Comparison of ENCODE assay signal across 7 cellular contexts in the genomic region with DNA sequence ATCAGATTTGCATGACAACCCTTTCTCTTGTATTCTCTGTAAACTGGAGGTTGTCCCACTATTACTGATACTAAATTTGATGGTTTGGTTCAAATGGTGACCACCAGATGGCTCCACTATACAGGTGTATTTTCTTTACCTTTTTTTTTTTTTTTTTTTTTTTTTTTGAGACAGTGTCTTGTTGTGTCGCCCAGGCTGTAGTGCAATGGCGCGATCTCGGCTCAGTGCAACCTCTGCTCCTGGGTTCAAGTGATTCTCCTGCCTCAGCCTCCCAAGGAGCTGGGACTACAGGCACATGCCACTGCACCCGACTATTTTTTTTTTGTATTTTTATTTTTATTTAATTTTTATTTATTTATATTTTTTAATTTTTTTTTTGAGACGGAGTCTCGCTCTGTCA. TPM values are rescaled to one million over a fixed set of nuclear protein-coding genes. Genes with fewer than 3 reads are reported as not detected.
DNase-seq lines count a peak whose midpoint lies in the region; ATAC-seq and TF ChIP-seq lines count a peak whose summit lies in the region.

No MANE protein-coding gene starts in this region.

- peaks cover 3% of the 10 kb centered on the region for H3K9me3 Mint-ChIP-seq in progenitor cell of endocrine pancreas (ENCODE audit: low read depth)

- TF ChIP-seq CTCF in progenitor cell of endocrine pancreas (IDR thresholded peaks at IDR 0.05; ENCODE audit: unreplicated experiment) = peak; percentile 64
- peak in 1 of 3 donors; percentile 13 for TF ChIP-seq CTCF in ovary (IDR thresholded peaks at IDR 0.05)

- intact Hi-C loops in ovary (cut with DNase I) = no loop called here

- WGBS in ovary, 3 donors = 70 to 76% (median 73%) methylated on average over 7 of the region's 7 CpGs

- H3K36me3 ChIP-seq in ovary = no peaks in the 10 kb centered on the region

- peak; percentile 41 for ATAC-seq in GM21526 (IDR thresholded peaks at IDR 0.05; ENCODE audit: low FRiP score, unreplicated experiment)

- DNase-seq in DMS53 (lab: John Stamatoyannopoulos, UW) (peak; percentile 81), RPMI8226 (peak; percentile 65), progenitor cell of endocrine pancreas (ENCODE audit: low spot score, unreplicated experiment) (no peak), ovary (no peak)
- peak; percentile 17 for DNase-seq in effector CD8-positive, alpha-beta T cell (lab: John Stamatoyannopoulos, UW)
- DNase-seq in activated effector memory CD4-positive, alpha-beta T cell treated with Interleukin-2 at 50 U/mL for 16 hours = no peak

- H3K4me3 ChIP-seq in ovary = no peak overlapping the region

- H3K4me1 Mint-ChIP-seq in progenitor cell of endocrine pancreas (ENCODE audit: low read depth) = peaks cover 7% of the 10 kb centered on the region

- H3K27me3 Mint-ChIP-seq in progenitor cell of endocrine pancreas = no peaks in the 10 kb centered on the region

- H3K27me3 ChIP-seq in ovary = no peaks in the 10 kb centered on the region

- H3K9me3 ChIP-seq in ovary = no peaks in the 10 kb centered on the region

- H3K36me3 Mint-ChIP-seq in progenitor cell of endocrine pancreas (ENCODE audit: insufficient read depth) = peaks cover 14% of the 10 kb centered on the region

- TF ChIP-seq EP300 in ovary (IDR thresholded peaks at IDR 0.05) = no peak

- H3K4me1 ChIP-seq in ovary (ENCODE audit: insufficient read depth) = peaks cover 4% of the 10 kb centered on the region

- no peak overlapping the region for H3K27ac Mint-ChIP-seq in progenitor cell of endocrine pancreas

- no peak for TF ChIP-seq POLR2A in ovary (IDR thresholded peaks at IDR 0.05)

- H3K4me3 Mint-ChIP-seq in progenitor cell of endocrine pancreas (ENCODE audit: low read depth) = no peak overlapping the region

- no peak overlapping the region for H3K27ac ChIP-seq in ovary

RNA-seq across cellular contexts. Expression of a gene that starts 6.6 kb away (rescaled TPM):
- total RNA-seq in progenitor cell of endocrine pancreas (126 and 131 TPM in 2 replicates), ovary (100 to 1,000 TPM in 3 of 7 donors, 10 to 100 TPM in 4; 89.1 to 117 (median 95.4) TPM)
- polyA plus RNA-seq in ovary = 10 to 100 TPM; 65.3 to 95.7 TPM

RNA-seq across cellular contexts. Expression of a gene that starts 27.7 kb away (rescaled TPM):
- total RNA-seq in progenitor cell of endocrine pancreas (64.8 and 68.9 TPM in 2 replicates), ovary (100 to 1,000 TPM; 164 to 580 (median 215) TPM)
- 100 to 1,000 TPM; 130 to 160 TPM for polyA plus RNA-seq in ovary

RNA-seq across cellular contexts. Expression of a gene that starts 41.1 kb away (rescaled TPM):
- total RNA-seq in progenitor cell of endocrine pancreas = 85.1 and 103 TPM in 2 replicates
- 100 to 1,000 TPM in 1 of 7 donors, 10 to 100 TPM in 4, 1 to 10 TPM in 2; 7.2 to 113 (median 20.3) TPM for total RNA-seq in ovary
- polyA plus RNA-seq in ovary = 10 to 100 TPM; 15.3 to 56.6 TPM

Comparison
In these comparisons a context has a peak if more than half of its experiments do, and no peak if none do; other contexts are left out.
1. DNase-seq: peak in DMS53 (single experiment), RPMI8226 (single experiment) and effector CD8-positive, alpha-beta T cell (single experiment); none in progenitor cell of endocrine pancreas (single experiment), ovary (0 of 5) and activated effector memory CD4-positive, alpha-beta T cell treated with Interleukin-2 at 50 U/mL for 16 hours (single experiment).